Comparison of ENCODE assay signal across 34 cellular contexts in the genomic region with DNA sequence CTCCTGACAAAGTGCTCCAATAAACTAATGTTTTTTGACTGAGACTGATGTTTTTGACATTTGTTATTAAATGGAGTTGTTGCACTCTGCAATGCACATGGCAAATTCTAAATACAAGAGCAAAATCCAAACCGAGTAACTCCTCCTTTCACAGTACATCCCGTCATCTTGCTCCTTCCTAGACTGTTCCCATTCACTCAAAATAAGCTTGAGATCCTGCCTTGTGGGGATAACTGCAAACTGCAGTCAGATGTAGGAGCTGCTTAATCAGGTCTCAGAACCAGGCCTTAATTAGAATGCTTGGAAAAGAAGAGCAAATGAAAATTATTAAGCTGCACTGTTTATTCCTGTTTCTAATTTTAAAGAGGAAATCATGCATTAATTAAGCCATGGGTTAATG.
"Had no signal": no experiment of that assay in that cellular context is flagged by ENCODE, and none has a peak within 500 bp of the region (broad histone marks: within the 10 kb centered on the region; RNA-seq: fewer than 3 reads in every experiment).

No MANE protein-coding gene starts in this region.

- DNase-seq: activated CD4-positive, alpha-beta memory T cell treated with anti-CD3 and anti-CD28 coated beads for 36 hours; activated CD4-positive, alpha-beta T cell treated with anti-CD3 and anti-CD28 coated beads, Interleukin-2, amount 10 ng/mL, durations not matched to agents 24 days and 14 days; activated CD4-positive, CD25-positive, alpha-beta regulatory T cell treated with anti-CD3 and anti-CD28 coated beads, Interleukin-2, amount 50 U/mL, for 72 hours; activated CD8-positive, alpha-beta memory T cell treated with anti-CD3 and anti-CD28 coated beads, Interleukin-2, amount 50 U/mL, for 4 hours; activated effector memory CD4-positive, alpha-beta T cell treated with anti-CD3 and anti-CD28 coated beads, Interleukin-2, amount 50 U/mL, for 16 hours; activated naive CD4-positive, alpha-beta T cell treated with anti-CD3 and anti-CD28 coated beads for 36 hours; activated naive CD8-positive, alpha-beta T cell treated with anti-CD3 and anti-CD28 coated beads for 36 hours; activated T-cell treated with anti-CD3 and anti-CD28 coated beads, Interleukin-2, amount 50 U/mL, for 1 hour; adrenal gland; cerebellar nuclear complex; colonic mucosa; effector CD8-positive, alpha-beta T cell; left colon; mammary epithelial cell; naive B cell; occipital lobe; right cardiac atrium; stimulated activated CD4-positive, alpha-beta T cell treated with anti-CD3 and anti-CD28 coated beads, Interleukin-15, amount 100 ng/mL, for 24 hours; stimulated activated CD4-positive, alpha-beta T cell treated with anti-CD3 and anti-CD28 coated beads, Interleukin-2, amount 100 ng/mL, for 24 hours; stimulated activated naive B cell treated with anti-CD40 and anti-IgM and Interleukin-4, amounts not matched to agents 10 μg/mL and 1 μg/mL and 100 μg/mL, for 72 hours; T-helper 17 cell; T1000; tibial artery; WERI-Rb-1 had no signal

- ATAC-seq: left colon; right cardiac atrium; stimulated activated naive B cell treated with anti-CD40 and anti-IgM and Interleukin-4, amounts not matched to agents 10 μg/mL and 1 μg/mL and 100 μg/mL, for 72 hours; T-helper 17 cell had no signal

- H3K36me3 Mint-ChIP-seq: activated CD4-positive, alpha-beta memory T cell treated with anti-CD3 and anti-CD28 coated beads for 36 hours; activated naive CD8-positive, alpha-beta T cell treated with anti-CD3 and anti-CD28 coated beads for 36 hours; brain; mesothelial cell of epicardium; naive B cell; stimulated activated naive B cell treated with anti-CD40 and anti-IgM and Interleukin-4, amounts not matched to agents 10 μg/mL and 1 μg/mL and 100 μg/mL, for 72 hours had no signal

- H3K9ac ChIP-seq: parathyroid adenoma had no signal

- H2AFZ ChIP-seq: parathyroid adenoma had no signal

- H3K27me3 ChIP-seq: adrenal gland, ascending aorta, cardiac muscle cell, colonic mucosa, suprapubic skin, tibial artery had no signal

- H3K27ac Mint-ChIP-seq: activated CD4-positive, alpha-beta memory T cell treated with anti-CD3 and anti-CD28 coated beads for 36 hours; activated CD4-positive, alpha-beta T cell treated with anti-CD3 and anti-CD28 coated beads, Interleukin-2, amount 10 ng/mL, durations not matched to agents 24 days and 14 days; activated naive CD4-positive, alpha-beta T cell treated with anti-CD3 and anti-CD28 coated beads for 36 hours; activated naive CD8-positive, alpha-beta T cell treated with anti-CD3 and anti-CD28 coated beads for 36 hours; activated T-helper 1 cell treated with anti-CD3 and anti-CD28 coated beads, Interleukin-12 subunit alpha, Interleukin-12 subunit beta, Interleukin-2, Interleukin-4 antibody, amounts not matched to agents 30 ng/mL and 10 ng/mL and 1 ng/mL, durations not matched to agents 14 hours and 24 hours and 36 hours; brain; mesothelial cell of epicardium; naive B cell; stimulated activated naive B cell treated with anti-CD40 and anti-IgM and Interleukin-4, amounts not matched to agents 10 μg/mL and 1 μg/mL and 100 μg/mL, for 72 hours; T-helper 17 cell had no signal

- H3K27ac ChIP-seq: adrenal gland, ascending aorta, cardiac muscle cell, colonic mucosa, parathyroid adenoma, suprapubic skin, tibial artery, WERI-Rb-1 had no signal

- H3K4me3 Mint-ChIP-seq: activated CD4-positive, alpha-beta memory T cell treated with anti-CD3 and anti-CD28 coated beads for 36 hours; activated CD4-positive, alpha-beta T cell treated with anti-CD3 and anti-CD28 coated beads, Interleukin-2, amount 10 ng/mL, durations not matched to agents 24 days and 14 days; activated naive CD4-positive, alpha-beta T cell treated with anti-CD3 and anti-CD28 coated beads for 36 hours; activated naive CD8-positive, alpha-beta T cell treated with anti-CD3 and anti-CD28 coated beads for 36 hours; activated T-helper 1 cell treated with anti-CD3 and anti-CD28 coated beads, Interleukin-12 subunit alpha, Interleukin-12 subunit beta, Interleukin-2, Interleukin-4 antibody, amounts not matched to agents 30 ng/mL and 10 ng/mL and 1 ng/mL, durations not matched to agents 14 hours and 24 hours and 36 hours; brain; mesothelial cell of epicardium; naive B cell; neural crest cell; stimulated activated naive B cell treated with anti-CD40 and anti-IgM and Interleukin-4, amounts not matched to agents 10 μg/mL and 1 μg/mL and 100 μg/mL, for 72 hours; T-helper 17 cell had no signal

- H3K27me3 Mint-ChIP-seq: activated CD4-positive, alpha-beta memory T cell treated with anti-CD3 and anti-CD28 coated beads for 36 hours; activated CD4-positive, alpha-beta T cell treated with anti-CD3 and anti-CD28 coated beads, Interleukin-2, amount 10 ng/mL, durations not matched to agents 24 days and 14 days; activated naive CD8-positive, alpha-beta T cell treated with anti-CD3 and anti-CD28 coated beads for 36 hours; brain; naive B cell; stimulated activated naive B cell treated with anti-CD40 and anti-IgM and Interleukin-4, amounts not matched to agents 10 μg/mL and 1 μg/mL and 100 μg/mL, for 72 hours; T-helper 17 cell had no signal

- H3K36me3 ChIP-seq: adrenal gland, ascending aorta, cardiac muscle cell, colonic mucosa, suprapubic skin, tibial artery, WERI-Rb-1 had no signal

- FAIRE-seq: frontal cortex, keratinocyte had no signal

- H3K9me3 ChIP-seq: adrenal gland, ascending aorta, colonic mucosa, suprapubic skin, tibial artery had no signal

- H3K79me2 ChIP-seq: parathyroid adenoma had no signal

- H3K4me1 Mint-ChIP-seq: activated CD4-positive, alpha-beta T cell treated with anti-CD3 and anti-CD28 coated beads, Interleukin-2, amount 10 ng/mL, durations not matched to agents 24 days and 14 days; activated naive CD8-positive, alpha-beta T cell treated with anti-CD3 and anti-CD28 coated beads for 36 hours; naive B cell; T-helper 17 cell had no signal

- H3K4me3 ChIP-seq: adrenal gland, ascending aorta, cardiac muscle cell, colonic mucosa, suprapubic skin, tibial artery had no signal

- H3K4me1 ChIP-seq: adrenal gland, colonic mucosa, parathyroid adenoma had no signal

- H3K9me3 Mint-ChIP-seq: activated CD4-positive, alpha-beta memory T cell treated with anti-CD3 and anti-CD28 coated beads for 36 hours; activated CD4-positive, alpha-beta T cell treated with anti-CD3 and anti-CD28 coated beads, Interleukin-2, amount 10 ng/mL, durations not matched to agents 24 days and 14 days; activated naive CD4-positive, alpha-beta T cell treated with anti-CD3 and anti-CD28 coated beads for 36 hours; activated naive CD8-positive, alpha-beta T cell treated with anti-CD3 and anti-CD28 coated beads for 36 hours; activated T-helper 1 cell treated with anti-CD3 and anti-CD28 coated beads, Interleukin-12 subunit alpha, Interleukin-12 subunit beta, Interleukin-2, Interleukin-4 antibody, amounts not matched to agents 30 ng/mL and 10 ng/mL and 1 ng/mL, durations not matched to agents 14 hours and 24 hours and 36 hours; brain; stimulated activated naive B cell treated with anti-CD40 and anti-IgM and Interleukin-4, amounts not matched to agents 10 μg/mL and 1 μg/mL and 100 μg/mL, for 72 hours had no signal
